In genomic region chr13:23723463-23723862, GRCh38 we compare ENCODE assay signal across 11 cellular contexts.
DNase-seq lines count a peak whose midpoint lies in the region; TF ChIP-seq lines count a peak whose summit lies in the region.
"Had no signal": no experiment of that assay in that cellular context is flagged by ENCODE, and none has a peak within 500 bp of the region (broad histone marks: within the 10 kb centered on the region; RNA-seq: fewer than 3 reads in every experiment).

No MANE protein-coding gene starts in this region.

- no peaks in the 10 kb centered on the region for H3K9me3 ChIP-seq in neural progenitor cell (ENCODE audit: low read depth)
- H3K9me3 ChIP-seq in Peyer's patch, result no peaks in the 10 kb centered on the region
- H3K9me3 ChIP-seq: MG63 had no signal

- peaks cover 2% of the 10 kb centered on the region for H3K36me3 Mint-ChIP-seq in neural progenitor cell
- H3K36me3 Mint-ChIP-seq: activated naive CD4-positive, alpha-beta T cell treated with anti-CD3 and anti-CD28 coated beads, Interleukin-2, amount 50 U/mL, for 72 hours had no signal

- H3K4me3 ChIP-seq in AG09309 (ENCODE audit: control insufficient read depth, low read depth, low read length), result no peak overlapping the region
- no peak overlapping the region for H3K4me3 ChIP-seq in neural progenitor cell
- H3K4me3 ChIP-seq in Peyer's patch, result no peak overlapping the region
- H3K4me3 ChIP-seq: MG63 had no signal

- peaks cover 8% of the 10 kb centered on the region for H3K4me1 ChIP-seq in neural progenitor cell
- H3K4me1 ChIP-seq in Peyer's patch, result no peaks in the 10 kb centered on the region

- no peaks in the 10 kb centered on the region for H3K36me3 ChIP-seq in neural progenitor cell
- no peaks in the 10 kb centered on the region for H3K36me3 ChIP-seq in Peyer's patch

- no peak overlapping the region for H3K4me2 ChIP-seq in neural progenitor cell

- no peak overlapping the region for H3K27ac Mint-ChIP-seq in neural progenitor cell
- H3K27ac Mint-ChIP-seq: activated naive CD4-positive, alpha-beta T cell treated with anti-CD3 and anti-CD28 coated beads, Interleukin-2, amount 50 U/mL, for 72 hours had no signal

- H3K27ac ChIP-seq in neural progenitor cell (no peak overlapping the region), Peyer's patch (no peak overlapping the region)

- H3K4me3 Mint-ChIP-seq in neural progenitor cell, result no peak overlapping the region

- peaks cover 27% of the 10 kb centered on the region for H3K4me1 Mint-ChIP-seq in neural progenitor cell

- peak; percentile 54 for DNase-seq in AG09309 (ENCODE audit: low read depth)
- DNase-seq in NCI-H345 treated with DMSO at 0.1 percent for 48 hours (lab: John Stamatoyannopoulos, UW; ENCODE audit: unreplicated experiment), result peak; percentile 77
- DNase-seq in fibroblast of peridontal ligament (ENCODE audit: extremely low read depth), result peak; percentile 82
- no peak for DNase-seq in neural progenitor cell (ENCODE audit: low spot score)
- DNase-seq in NCI-H510A (lab: John Stamatoyannopoulos, UW), result no peak
- DNase-seq in NCI-H2227 treated with DMSO at 0.1 percent for 48 hours (lab: John Stamatoyannopoulos, UW), result no peak
- no peak for DNase-seq in Peyer's patch
- DNase-seq in stimulated activated CD4-positive, alpha-beta T cell treated with anti-CD3 and anti-CD28 coated beads, Interleukin-4, amount 100 ng/mL, for 24 hours, result no peak
- DNase-seq: C1 segment of cervical spinal cord had no signal

- TF ChIP-seq POLR2A in Peyer's patch (IDR thresholded peaks at IDR 0.05), result no peak

- H4K20me1 ChIP-seq in neural progenitor cell (ENCODE audit: low read depth), result no peaks in the 10 kb centered on the region

- no peak for TF ChIP-seq CTCF in AG09309 (IDR thresholded peaks at IDR 0.05; ENCODE audit: control insufficient read depth, insufficient read depth, low read depth, low read length, missing control alignments)
- TF ChIP-seq CTCF in neural progenitor cell (IDR thresholded peaks at IDR 0.05), result no peak
- TF ChIP-seq CTCF in Peyer's patch (IDR thresholded peaks at IDR 0.05), result no peak

- no peaks in the 10 kb centered on the region for H3F3A ChIP-seq in neural progenitor cell (ENCODE audit: low read depth)

- no peak overlapping the region for H3K9ac ChIP-seq in neural progenitor cell

- H3K79me2 ChIP-seq in neural progenitor cell (ENCODE audit: low read depth), result no peaks in the 10 kb centered on the region

- peaks cover 3% of the 10 kb centered on the region for H3K9me3 Mint-ChIP-seq in neural progenitor cell
- H3K9me3 Mint-ChIP-seq: activated naive CD4-positive, alpha-beta T cell treated with anti-CD3 and anti-CD28 coated beads, Interleukin-2, amount 50 U/mL, for 72 hours had no signal

- no peaks in the 10 kb centered on the region for H3K27me3 ChIP-seq in neural progenitor cell
- no peaks in the 10 kb centered on the region for H3K27me3 ChIP-seq in Peyer's patch
- H3K27me3 ChIP-seq: MG63 had no signal

- no peaks in the 10 kb centered on the region for H3K27me3 Mint-ChIP-seq in neural progenitor cell (ENCODE audit: insufficient read depth, low read depth)

- H2AFZ ChIP-seq in neural progenitor cell (replicated peaks), result peak overlapping the region; percentile 38

Comparison
In these comparisons a context has a peak if more than half of its experiments do, and no peak if none do; other contexts are left out.
1. DNase-seq: peak in AG09309 (single experiment), NCI-H345 treated with DMSO at 0.1 percent for 48 hours (single experiment) and fibroblast of peridontal ligament (single experiment); none in neural progenitor cell (single experiment), NCI-H510A (single experiment), NCI-H2227 treated with DMSO at 0.1 percent for 48 hours (single experiment), Peyer's patch (0 of 3) and stimulated activated CD4-positive, alpha-beta T cell treated with anti-CD3 and anti-CD28 coated beads, Interleukin-4, amount 100 ng/mL, for 24 hours (single experiment).